ENCODE assay signal across 8 cellular contexts in genomic region chr7:114426824-114427223, GRCh38. TPM values are rescaled to one million over a fixed set of nuclear protein-coding genes. Genes with fewer than 3 reads are reported as not detected.
DNase-seq lines count a peak whose midpoint lies in the region; ATAC-seq, FAIRE-seq and TF ChIP-seq lines count a peak whose summit lies in the region.

No MANE protein-coding gene starts in this region.

- intact Hi-C loops in Calu3 (cut with micrococcal nuclease; ENCODE audit: unreplicated experiment), result loop anchor here (1.0 kb wide), 2 partner anchors 112 to 236 kb away; no protein-coding TSS in a partner anchor

- no peaks in the 10 kb centered on the region for H3K36me3 ChIP-seq in kidney epithelial cell (ENCODE audit: control insufficient read depth, insufficient read depth, low read length)

- H3K36me3 Mint-ChIP-seq in Calu3 (ENCODE audit: insufficient read depth, unreplicated experiment), result no peaks in the 10 kb centered on the region

- CTCF ChIA-PET in Calu3 (lab: Charles Lee), result interaction anchor here (0.6 to 2.0 kb wide), 7 partner anchors 113 to 1427 kb away, joined by 4 to 20 read pairs (median 5); no protein-coding TSS in a partner anchor

- H3K4me3 Mint-ChIP-seq in Calu3 (ENCODE audit: low read depth, unreplicated experiment), result no peak overlapping the region

- TF ChIP-seq CTCF in Calu3 (IDR thresholded peaks at IDR 0.05; ENCODE audit: unreplicated experiment), result peak; percentile 30
- peak; percentile 44 for TF ChIP-seq CTCF in kidney epithelial cell (IDR thresholded peaks at IDR 0.05; ENCODE audit: insufficient read depth, low read length, poor library complexity, severe bottlenecking)

- H3K27me3 ChIP-seq in kidney epithelial cell (ENCODE audit: control insufficient read depth, insufficient read depth, low read length), result peaks cover 3% of the 10 kb centered on the region

- no peak for ATAC-seq in stimulated activated naive CD8-positive, alpha-beta T cell treated with anti-CD3 and anti-CD28 coated beads, Interleukin-15, Interleukin-2, amounts not matched to agents 100 U/mL and 50 U/mL, for 24 hours
- ATAC-seq in GM21381 (IDR thresholded peaks at IDR 0.05; ENCODE audit: unreplicated experiment), result no peak

- no peaks in the 10 kb centered on the region for H3K4me1 Mint-ChIP-seq in Calu3 (ENCODE audit: low read depth, unreplicated experiment)

- FAIRE-seq in TTC549 (lab: Jason Lieb, UNC), result peak; percentile 13

- H3K27ac Mint-ChIP-seq in Calu3 (ENCODE audit: unreplicated experiment), result no peak overlapping the region

- no peak overlapping the region for H3K4me3 ChIP-seq in kidney epithelial cell (ENCODE audit: low read depth, low read length)

- no TSS peak for BruUV-seq in Calu3 (replicated peaks; lab: Mats Ljungman, UMichigan)

- DNase-seq in Calu3, result no peak
- DNase-seq in LHCN-M2 (ENCODE audit: low read depth), result peak; percentile 21
- no peak for DNase-seq in kidney epithelial cell (ENCODE audit: low read depth)
- DNase-seq in stimulated activated naive CD8-positive, alpha-beta T cell treated with anti-CD3 and anti-CD28 coated beads, Interleukin-15, Interleukin-2, amounts not matched to agents 100 U/mL and 50 U/mL, for 24 hours, result no peak
- no peak for DNase-seq in stimulated activated CD4-positive, alpha-beta T cell treated with anti-CD3 and anti-CD28 coated beads, Interleukin-4, amount 100 ng/mL, for 1 hour
- DNase-seq in stimulated activated CD4-positive, alpha-beta T cell treated with anti-CD3 and anti-CD28 coated beads, Interleukin-12 subunit alpha, Interleukin-12 subunit beta, amount 100 ng/mL, for 4 hours, result no peak

- no peaks in the 10 kb centered on the region for H3K9me3 Mint-ChIP-seq in Calu3 (ENCODE audit: low read depth, unreplicated experiment)

- H3K27me3 Mint-ChIP-seq in Calu3 (ENCODE audit: unreplicated experiment), result no peaks in the 10 kb centered on the region

RNA-seq across cellular contexts. Expression of gene FOXP2, which starts 12.2 kb away (rescaled TPM):
- total RNA-seq in Calu3 (2022) (1.6 and 2.5 TPM in 2 replicates), LHCN-M2 (2014; rRNA removed) (0.34 and 0.71 TPM in 2 replicates), kidney epithelial cell (0.14 and 0.25 TPM in 2 replicates)
- 0.19 TPM for polyA plus RNA-seq in LHCN-M2 (2012)
